Comparison of ENCODE assay signal across 7 cellular contexts in genomic region chr5:140708787-140709186, GRCh38. TPM values are rescaled to one million over a fixed set of nuclear protein-coding genes. Genes with fewer than 3 reads are reported as not detected.
DNase-seq lines count a peak whose midpoint lies in the region; ATAC-seq and TF ChIP-seq lines count a peak whose summit lies in the region.
"Not testable (repeated sequence)": the region's sequence is repeated elsewhere in the genome, so short reads cannot be mapped to it uniquely, and the experiment has no call there.

No MANE protein-coding gene starts in this region.

- not testable (repeated sequence) for TF ChIP-seq CTCF in natural killer cell (IDR thresholded peaks at IDR 0.05)

- intact Hi-C loops in natural killer cell (cut with micrococcal nuclease) = not testable (repeated sequence)

- H3K9me3 ChIP-seq in CD4-positive, CD25-positive, alpha-beta regulatory T cell (ENCODE audit: control insufficient read depth in 2 of 2, low read length in 2 of 2) = not testable (repeated sequence)

- DNase-seq in CD4-positive, CD25-positive, alpha-beta regulatory T cell; T-cell; activated T-cell treated with anti-CD3 and anti-CD28 coated beads, Interleukin-2, amount 50 U/mL, for 72 hours; immature natural killer cell; natural killer cell: not testable (repeated sequence)
- peak; percentile 71 for DNase-seq in DMS53 treated with DMSO at 0.1 percent for 48 hours (lab: John Stamatoyannopoulos, UW; ENCODE audit: unreplicated experiment)

- POLR2A ChIA-PET in T-cell (lab: Charles Lee) = interaction anchor here in 1 of 2 donors (0.8 kb wide), 1 partner anchor 9 kb away, joined by 3 read pairs; the partner anchor contains the start of gene ZMAT2

- not testable (repeated sequence) for ATAC-seq in CD4-positive, CD25-positive, alpha-beta regulatory T cell (ENCODE audit: low read depth in 2 of 2); T-cell (replicated peaks in 1 of 4); activated T-cell treated with anti-CD3 and anti-CD28 coated beads, Interleukin-2, amount 50 U/mL, for 72 hours (replicated peaks in 1 of 2); natural killer cell; stimulated activated memory B cell treated with anti-CD40 and anti-IgM and Interleukin-4, amounts not matched to agents 10 μg/mL and 1 μg/mL and 100 μg/mL, for 72 hours

- not testable (repeated sequence) for H3K9me3 Mint-ChIP-seq in CD4-positive, CD25-positive, alpha-beta regulatory T cell; T-cell; activated T-cell treated with anti-CD3 and anti-CD28 coated beads, Interleukin-2, amount 50 U/mL, for 72 hours; immature natural killer cell; natural killer cell; stimulated activated memory B cell treated with anti-CD40 and anti-IgM and Interleukin-4, amounts not matched to agents 10 μg/mL and 1 μg/mL and 100 μg/mL, for 72 hours

- not testable (repeated sequence) for H3K4me1 ChIP-seq in CD4-positive, CD25-positive, alpha-beta regulatory T cell (ENCODE audit: control insufficient read depth, insufficient read depth, low read length, poor library complexity, severe bottlenecking)

- H3K4me3 Mint-ChIP-seq in CD4-positive, CD25-positive, alpha-beta regulatory T cell = peak overlapping the region; percentile 68 to 100 (median 98)
- H3K4me3 Mint-ChIP-seq in T-cell = peak overlapping the region in 2 of 3 donors; percentile 98
- H3K4me3 Mint-ChIP-seq in activated T-cell treated with anti-CD3 and anti-CD28 coated beads, Interleukin-2, amount 50 U/mL, for 72 hours = peak overlapping the region in 1 of 2 donors; percentile 96
- H3K4me3 Mint-ChIP-seq in immature natural killer cell = peak overlapping the region in 3 of 5 donors; percentile 97 to 99 (median 97)
- H3K4me3 Mint-ChIP-seq in natural killer cell = peak overlapping the region; percentile 100
- not testable (repeated sequence) for H3K4me3 Mint-ChIP-seq in stimulated activated memory B cell treated with anti-CD40 and anti-IgM and Interleukin-4, amounts not matched to agents 10 μg/mL and 1 μg/mL and 100 μg/mL, for 72 hours

- H3K27ac Mint-ChIP-seq in CD4-positive, CD25-positive, alpha-beta regulatory T cell = peak overlapping the region in 1 of 3 donors; percentile 99
- H3K27ac Mint-ChIP-seq in T-cell (peak overlapping the region in 1 of 2 donors; percentile 99), immature natural killer cell (peak overlapping the region in 1 of 6 donors; percentile 100), natural killer cell (peak overlapping the region; percentile 99 to 100)
- peak overlapping the region; percentile 96 for H3K27ac Mint-ChIP-seq in activated T-cell treated with anti-CD3 and anti-CD28 coated beads, Interleukin-2, amount 50 U/mL, for 72 hours
- peak overlapping the region; percentile 89 for H3K27ac Mint-ChIP-seq in stimulated activated memory B cell treated with anti-CD40 and anti-IgM and Interleukin-4, amounts not matched to agents 10 μg/mL and 1 μg/mL and 100 μg/mL, for 72 hours

- H3K27me3 Mint-ChIP-seq in CD4-positive, CD25-positive, alpha-beta regulatory T cell = peaks cover 10% of the 10 kb centered on the region
- H3K27me3 Mint-ChIP-seq in T-cell; activated T-cell treated with anti-CD3 and anti-CD28 coated beads, Interleukin-2, amount 50 U/mL, for 72 hours (ENCODE audit: low read depth); stimulated activated memory B cell treated with anti-CD40 and anti-IgM and Interleukin-4, amounts not matched to agents 10 μg/mL and 1 μg/mL and 100 μg/mL, for 72 hours: not testable (repeated sequence)
- H3K27me3 Mint-ChIP-seq in immature natural killer cell (ENCODE audit: low read depth in 3 of 3) (peaks cover 11 to 20% (median 17%) of the 10 kb centered on the region in 3 donors), natural killer cell (ENCODE audit: low read depth in 2 of 2) (peaks cover 6 to 10% of the 10 kb centered on the region in 2 donors)

- CTCF ChIA-PET in T-cell (lab: Charles Lee) = not testable (repeated sequence)

- not testable (repeated sequence) for H3K27ac ChIP-seq in CD4-positive, CD25-positive, alpha-beta regulatory T cell (ENCODE audit: insufficient read depth, low read length, poor library complexity, severe bottlenecking)

- peaks cover 29% of the 10 kb centered on the region for H3K36me3 ChIP-seq in CD4-positive, CD25-positive, alpha-beta regulatory T cell (ENCODE audit: control insufficient read depth, insufficient read depth, low read length)

- not testable (repeated sequence) for H3K27me3 ChIP-seq in CD4-positive, CD25-positive, alpha-beta regulatory T cell (ENCODE audit: control insufficient read depth, insufficient read depth, low read length)

- peaks cover 30% of the 10 kb centered on the region for H3K36me3 Mint-ChIP-seq in CD4-positive, CD25-positive, alpha-beta regulatory T cell
- H3K36me3 Mint-ChIP-seq in T-cell (peaks cover 21% of the 10 kb centered on the region), immature natural killer cell (peaks cover 14 to 19% (median 19%) of the 10 kb centered on the region in 3 donors), natural killer cell (peaks cover 16% of the 10 kb centered on the region)
- H3K36me3 Mint-ChIP-seq in activated T-cell treated with anti-CD3 and anti-CD28 coated beads, Interleukin-2, amount 50 U/mL, for 72 hours (ENCODE audit: insufficient read depth in 2 of 2) = peaks cover 6 to 14% of the 10 kb centered on the region in 2 donors
- peaks cover 31% of the 10 kb centered on the region for H3K36me3 Mint-ChIP-seq in stimulated activated memory B cell treated with anti-CD40 and anti-IgM and Interleukin-4, amounts not matched to agents 10 μg/mL and 1 μg/mL and 100 μg/mL, for 72 hours

- peaks cover 17 to 44% (median 25%) of the 10 kb centered on the region in 4 donors for H3K4me1 Mint-ChIP-seq in CD4-positive, CD25-positive, alpha-beta regulatory T cell
- peaks cover 18 to 37% (median 25%) of the 10 kb centered on the region in 3 donors for H3K4me1 Mint-ChIP-seq in T-cell
- peaks cover 24% of the 10 kb centered on the region for H3K4me1 Mint-ChIP-seq in activated T-cell treated with anti-CD3 and anti-CD28 coated beads, Interleukin-2, amount 50 U/mL, for 72 hours (ENCODE audit: low read depth)
- H3K4me1 Mint-ChIP-seq in immature natural killer cell = peaks cover 25 to 29% of the 10 kb centered on the region in 2 donors
- peaks cover 13 to 26% of the 10 kb centered on the region in 2 donors for H3K4me1 Mint-ChIP-seq in natural killer cell
- peaks cover 23% of the 10 kb centered on the region for H3K4me1 Mint-ChIP-seq in stimulated activated memory B cell treated with anti-CD40 and anti-IgM and Interleukin-4, amounts not matched to agents 10 μg/mL and 1 μg/mL and 100 μg/mL, for 72 hours

- not testable (repeated sequence) for H3K4me3 ChIP-seq in CD4-positive, CD25-positive, alpha-beta regulatory T cell (ENCODE audit: low read depth, low read length)

RNA-seq across cellular contexts. Expression of gene ZMAT2, which starts 8.5 kb away (rescaled TPM):
- total RNA-seq in CD4-positive, CD25-positive, alpha-beta regulatory T cell = 48.5 TPM
- polyA plus RNA-seq in CD4-positive, CD25-positive, alpha-beta regulatory T cell = 10 to 100 TPM; 81.8 to 97.5 (median 90.9) TPM
- total RNA-seq in T-cell = 10 to 100 TPM; 39.9 to 59.5 (median 58.0) TPM
- total RNA-seq in activated T-cell treated with anti-CD3 and anti-CD28 coated beads, Interleukin-2, amount 50 U/mL, for 72 hours = 10 to 100 TPM; 44.9 to 53.7 TPM
- polyA plus RNA-seq in immature natural killer cell = 10 to 100 TPM; 76.7 to 83.7 (median 78.3) TPM
- 10 to 100 TPM; 47.0 to 50.4 (median 49.5) TPM for total RNA-seq in natural killer cell

RNA-seq across cellular contexts. Expression of gene HARS2, which starts 17.5 kb away (rescaled TPM):
- total RNA-seq in CD4-positive, CD25-positive, alpha-beta regulatory T cell = 29.8 TPM
- polyA plus RNA-seq in CD4-positive, CD25-positive, alpha-beta regulatory T cell = 10 to 100 TPM; 20.7 to 24.4 (median 22.2) TPM
- total RNA-seq in T-cell (10 to 100 TPM; 30.7 to 58.5 (median 52.7) TPM), natural killer cell (10 to 100 TPM; 42.5 to 48.4 (median 45.6) TPM)
- 10 to 100 TPM; 31.2 to 31.3 TPM for total RNA-seq in activated T-cell treated with anti-CD3 and anti-CD28 coated beads, Interleukin-2, amount 50 U/mL, for 72 hours
- polyA plus RNA-seq in immature natural killer cell = 10 to 100 TPM; 13.2 to 37.7 (median 27.0) TPM

RNA-seq across cellular contexts. Expression of gene HARS1, which starts 17.6 kb away (rescaled TPM):
- total RNA-seq in CD4-positive, CD25-positive, alpha-beta regulatory T cell = 56.5 TPM
- polyA plus RNA-seq in CD4-positive, CD25-positive, alpha-beta regulatory T cell = 10 to 100 TPM; 58.0 to 74.4 (median 60.5) TPM
- total RNA-seq in T-cell = 10 to 100 TPM; 55.8 to 71.1 (median 70.0) TPM
- 10 to 100 TPM; 78.4 to 85.1 TPM for total RNA-seq in activated T-cell treated with anti-CD3 and anti-CD28 coated beads, Interleukin-2, amount 50 U/mL, for 72 hours
- polyA plus RNA-seq in immature natural killer cell = 10 to 100 TPM; 52.0 to 90.7 (median 79.5) TPM
- total RNA-seq in natural killer cell = 10 to 100 TPM; 62.4 to 73.8 (median 68.3) TPM

RNA-seq across cellular contexts. Expression of gene DND1, which starts 35.4 kb away (rescaled TPM):
- 2.1 TPM for total RNA-seq in CD4-positive, CD25-positive, alpha-beta regulatory T cell
- not detected for polyA plus RNA-seq in CD4-positive, CD25-positive, alpha-beta regulatory T cell
- total RNA-seq in T-cell = 1 to 10 TPM; 3.0 to 6.4 (median 5.5) TPM
- total RNA-seq in activated T-cell treated with anti-CD3 and anti-CD28 coated beads, Interleukin-2, amount 50 U/mL, for 72 hours = 1 to 10 TPM; 3.7 to 4.6 TPM
- not detected for polyA plus RNA-seq in immature natural killer cell
- total RNA-seq in natural killer cell = 1 to 10 TPM in 2 of 3 donors, under 1 TPM in 1; 0.90 to 1.1 (median 1.1) TPM

RNA-seq across cellular contexts. Expression of gene WDR55, which starts 44.1 kb away (rescaled TPM):
- 47.5 TPM for total RNA-seq in CD4-positive, CD25-positive, alpha-beta regulatory T cell
- polyA plus RNA-seq in CD4-positive, CD25-positive, alpha-beta regulatory T cell = 10 to 100 TPM; 17.6 to 25.3 (median 19.9) TPM
- total RNA-seq in T-cell = 10 to 100 TPM; 36.6 to 50.9 (median 42.9) TPM
- total RNA-seq in activated T-cell treated with anti-CD3 and anti-CD28 coated beads, Interleukin-2, amount 50 U/mL, for 72 hours = 10 to 100 TPM; 24.3 to 30.2 TPM
- polyA plus RNA-seq in immature natural killer cell = 10 to 100 TPM; 11.0 to 20.2 (median 13.6) TPM
- 10 to 100 TPM; 42.3 to 45.1 (median 43.3) TPM for total RNA-seq in natural killer cell
